ENCODE assay signal across 33 cellular contexts in genomic region chr12:127528576-127528975, GRCh38.
"Had no signal": no experiment of that assay in that cellular context is flagged by ENCODE, and none has a peak within 500 bp of the region (broad histone marks: within the 10 kb centered on the region; RNA-seq: fewer than 3 reads in every experiment).

No MANE protein-coding gene starts in this region.

- H3K4me3 Mint-ChIP-seq: activated B cell treated with CpG ODN at 0.5 μM for 24 hours; activated CD8-positive, alpha-beta T cell treated with anti-CD3 and anti-CD28 coated beads for 36 hours; activated naive CD8-positive, alpha-beta T cell; activated T-cell treated with anti-CD3 and anti-CD28 coated beads, Interleukin-2, amount 50 U/mL, for 4 hours; activated T-helper 17 cell treated with anti-CD3 and anti-CD28 coated beads, Interleukin-2, amount 50 U/mL, for 72 hours; dendritic cell treated with granulocyte-macrophage colony-stimulating factor and Interleukin-4, amounts not matched to agents 40 ng/mL and 50 ng/mL, for 4 days; T-helper 17 cell; T-helper 2 cell treated with Interferon-gamma antibody and Interleukin-4, amounts not matched to agents 5 μg/mL and 100 μg/mL, for 36 hours had no signal

- H3K36me3 Mint-ChIP-seq: activated naive CD8-positive, alpha-beta T cell had no signal

- H3K27me3 Mint-ChIP-seq: activated B cell treated with CpG ODN at 0.5 μM for 24 hours; activated CD8-positive, alpha-beta T cell treated with anti-CD3 and anti-CD28 coated beads for 36 hours; activated naive CD8-positive, alpha-beta T cell; dendritic cell treated with granulocyte-macrophage colony-stimulating factor and Interleukin-4, amounts not matched to agents 40 ng/mL and 50 ng/mL, for 4 days had no signal

- H3K9me3 Mint-ChIP-seq: activated CD8-positive, alpha-beta T cell treated with anti-CD3 and anti-CD28 coated beads for 36 hours; activated T-cell treated with anti-CD3 and anti-CD28 coated beads, Interleukin-2, amount 50 U/mL, for 4 hours; dendritic cell treated with granulocyte-macrophage colony-stimulating factor and Interleukin-4, amounts not matched to agents 40 ng/mL and 50 ng/mL, for 4 days had no signal

- ATAC-seq: activated CD4-positive, CD25-positive, alpha-beta regulatory T cell treated with anti-CD3 and anti-CD28 coated beads, Interleukin-2, amount 50 U/mL, for 24 hours; activated CD8-positive, alpha-beta T cell treated with anti-CD3 and anti-CD28 coated beads for 36 hours; activated T-cell treated with anti-CD3 and anti-CD28 coated beads, Interleukin-2, amount 50 U/mL, for 4 hours; activated T-helper 17 cell treated with anti-CD3 and anti-CD28 coated beads, Interleukin-2, amount 50 U/mL, for 72 hours; foreskin keratinocyte; gastrocnemius medialis; heart left ventricle; T-helper 17 cell had no signal

- H3K27ac ChIP-seq: coronary artery, dorsolateral prefrontal cortex, esophagus muscularis mucosa, foreskin keratinocyte, gastrocnemius medialis, heart left ventricle, WERI-Rb-1 had no signal

- H3K9me3 ChIP-seq: esophagus muscularis mucosa, gastrocnemius medialis, heart left ventricle had no signal

- H3K4me3 ChIP-seq: coronary artery, dorsolateral prefrontal cortex, esophagus muscularis mucosa, gastrocnemius medialis, heart left ventricle had no signal

- DNase-seq: activated B cell treated with CpG ODN at 0.5 μM for 24 hours; activated CD4-positive, alpha-beta T cell treated with anti-CD3 and anti-CD28 coated beads for 48 hours; activated CD4-positive, alpha-beta T cell treated with anti-CD3 and anti-CD28 coated beads, Interleukin-2, amount 50 U/mL, for 1 hour; activated CD4-positive, alpha-beta T cell treated with anti-CD3 and anti-CD28 coated beads, Interleukin-2, amount 50 U/mL, for 48 hours; activated CD8-positive, alpha-beta memory T cell treated with anti-CD3 and anti-CD28 coated beads for 24 hours; activated CD8-positive, alpha-beta T cell treated with anti-CD3 and anti-CD28 coated beads for 36 hours; activated effector memory CD4-positive, alpha-beta T cell treated with Interleukin-2 at 50 U/mL for 16 hours; activated gamma-delta T cell treated with Interleukin-2 at 50 U/mL for 16 hours; activated naive CD4-positive, alpha-beta T cell treated with anti-CD3 and anti-CD28 coated beads, Interleukin-2, amount 50 U/mL, for 16 hours; activated naive CD4-positive, alpha-beta T cell treated with Interleukin-2 at 50 U/mL for 16 hours; activated T-cell treated with anti-CD3 and anti-CD28 coated beads, Interleukin-2, amount 50 U/mL, for 4 hours; amniotic stem cell; anterior cingulate cortex; caudate nucleus; cerebellar nuclear complex; dorsolateral prefrontal cortex; effector memory CD4-positive, alpha-beta T cell; erythroblast; foreskin keratinocyte; gastrocnemius medialis; glutamatergic neuron; heart left ventricle; T-helper 1 cell; T-helper 17 cell; T1000; WERI-Rb-1 had no signal

- H3K27ac Mint-ChIP-seq: activated B cell treated with CpG ODN at 0.5 μM for 24 hours; activated CD8-positive, alpha-beta T cell treated with anti-CD3 and anti-CD28 coated beads for 36 hours; activated naive CD8-positive, alpha-beta T cell; activated T-helper 17 cell treated with anti-CD3 and anti-CD28 coated beads, Interleukin-2, amount 50 U/mL, for 72 hours; dendritic cell treated with granulocyte-macrophage colony-stimulating factor and Interleukin-4, amounts not matched to agents 40 ng/mL and 50 ng/mL, for 4 days; T-helper 17 cell; T-helper 2 cell treated with Interferon-gamma antibody and Interleukin-4, amounts not matched to agents 5 μg/mL and 100 μg/mL, for 36 hours had no signal

- H3K4me1 Mint-ChIP-seq: activated B cell treated with CpG ODN at 0.5 μM for 24 hours; activated T-helper 17 cell treated with anti-CD3 and anti-CD28 coated beads, Interleukin-2, amount 50 U/mL, for 72 hours; T-helper 17 cell had no signal

- H3K36me3 ChIP-seq: esophagus muscularis mucosa, gastrocnemius medialis, heart left ventricle, WERI-Rb-1 had no signal

- H3K4me1 ChIP-seq: esophagus muscularis mucosa, foreskin keratinocyte, gastrocnemius medialis, heart left ventricle had no signal

- H3K27me3 ChIP-seq: esophagus muscularis mucosa, foreskin keratinocyte, gastrocnemius medialis had no signal
